5 cellular contexts compared by ENCODE assay signal in the genomic region with DNA sequence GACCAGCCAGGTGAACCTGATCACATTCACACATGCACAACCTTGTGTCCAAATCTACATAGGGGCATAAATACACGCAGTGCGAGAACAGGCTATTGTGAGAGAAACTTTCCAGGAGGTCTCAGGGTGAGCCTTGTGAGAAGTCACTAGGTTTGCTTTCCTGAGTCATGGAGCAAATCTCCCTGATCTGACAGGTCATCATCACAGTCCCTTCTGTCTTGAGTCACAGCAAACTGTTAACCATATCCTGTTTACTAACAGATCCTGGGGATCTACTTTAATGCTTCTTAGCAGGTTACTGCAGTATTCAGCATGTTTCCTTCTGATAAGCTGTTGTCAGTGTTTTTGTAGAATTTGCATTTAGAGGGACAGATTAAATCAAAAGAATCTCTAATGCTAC. TPM values are rescaled to one million over a fixed set of nuclear protein-coding genes. Genes with fewer than 3 reads are reported as not detected.
"Had no signal": no experiment of that assay in that cellular context is flagged by ENCODE, and none has a peak within 500 bp of the region (broad histone marks: within the 10 kb centered on the region; RNA-seq: fewer than 3 reads in every experiment).

No MANE protein-coding gene starts in this region.

RNA-seq across cellular contexts. Expression of gene NBPF4, which starts 8.6 kb away (rescaled TPM):
- total RNA-seq: LHCN-M2, MCF 10A, OCI-LY7, Right ventricle myocardium superior, SJSA1 had no signal

RNA-seq across cellular contexts. Expression of gene SLC25A24, which starts 35.2 kb away (rescaled TPM):
- total RNA-seq: OCI-LY7 had no signal
